In the genomic region with DNA sequence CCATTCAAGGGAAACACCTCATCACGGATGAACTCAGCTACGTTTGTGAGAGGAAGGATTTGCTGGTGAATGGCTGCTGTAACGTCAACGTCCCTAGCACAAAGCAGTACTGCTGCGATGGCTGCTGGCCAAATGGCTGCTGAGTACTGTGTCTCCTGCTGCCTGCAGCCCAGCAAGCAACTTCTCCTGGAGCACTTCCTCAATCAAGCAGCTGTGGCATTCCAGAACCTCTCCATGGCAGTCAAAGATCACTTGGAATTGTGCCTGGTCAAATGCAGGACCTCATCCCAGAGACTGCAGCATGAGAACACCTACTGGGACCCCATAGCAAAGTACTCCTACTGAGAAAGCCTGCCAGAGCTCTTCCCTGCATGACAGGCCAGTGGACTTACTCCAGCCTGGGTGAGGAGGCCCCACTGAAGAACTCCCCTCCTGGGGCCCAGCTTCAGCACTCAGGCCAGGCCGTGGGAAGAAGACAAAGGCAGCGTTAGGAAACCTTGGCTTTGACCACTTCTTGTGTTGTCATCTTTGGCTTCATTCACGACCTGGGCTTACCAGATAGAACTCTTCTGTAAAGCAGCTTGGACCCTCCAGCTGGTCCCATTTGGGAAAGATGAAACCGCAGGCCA, we compare ENCODE assay signal across 18 cellular contexts.
A peak's percentile ranks its signal among the peaks of the same experiment; 100 is the strongest.
DNase-seq lines count a peak whose midpoint lies in the region; ATAC-seq and TF ChIP-seq lines count a peak whose summit lies in the region.
"Had no signal": no experiment of that assay in that cellular context is flagged by ENCODE, and none has a peak within 500 bp of the region (broad histone marks: within the 10 kb centered on the region; RNA-seq: fewer than 3 reads in every experiment).

No MANE protein-coding gene starts in this region.

- H3K27ac ChIP-seq in aorta (ENCODE audit: low read depth in 1 of 2, low read length in 2 of 2) (no peak overlapping the region), stomach (no peak overlapping the region)
- H3K27ac ChIP-seq: PC-9 had no signal

- WGBS in aorta, 2 donors = 61 to 74% methylated on average over 9 of the region's 9 CpGs
- 69 to 94% (median 79%) methylated on average over 9 of the region's 9 CpGs for WGBS in stomach, 5 donors

- no peak for TF ChIP-seq EP300 in stomach (IDR thresholded peaks at IDR 0.05)

- no peak for TF ChIP-seq POLR2A in stomach (IDR thresholded peaks at IDR 0.05)

- intact Hi-C loops in aorta (cut with DNase I) (no loop called here), stomach (cut with DNase I; ENCODE audit: low total_unique reads) (no loop called here)

- H3K4me1 ChIP-seq in aorta (ENCODE audit: control insufficient read depth in 1 of 2, insufficient read depth in 2 of 2, low read length in 2 of 2) (no peaks in the 10 kb centered on the region), stomach (no peaks in the 10 kb centered on the region)

- H3K36me3 ChIP-seq in aorta (ENCODE audit: control insufficient read depth in 1 of 2, insufficient read depth in 2 of 2, low read length in 1 of 2) (no peaks in the 10 kb centered on the region), stomach (peaks cover 0 to 11% (median 2%) of the 10 kb centered on the region in 4 donors)

- TF ChIP-seq CTCF in fibroblast of pulmonary artery (IDR thresholded peaks at IDR 0.05; ENCODE audit: low read length, missing control alignments) (no peak), stomach (IDR thresholded peaks at IDR 0.05) (no peak)

- H3K9me3 ChIP-seq in aorta (ENCODE audit: control insufficient read depth, low read length) (no peaks in the 10 kb centered on the region), stomach (peaks cover 0 to 4% (median 0%) of the 10 kb centered on the region in 4 donors)

- no peak overlapping the region for H3K4me3 ChIP-seq in fibroblast of pulmonary artery (replicated peaks; ENCODE audit: low read depth, low read length)
- no peak overlapping the region for H3K4me3 ChIP-seq in aorta (ENCODE audit: low read length in 2 of 2)
- H3K4me3 ChIP-seq in stomach = no peak overlapping the region
- H3K4me3 ChIP-seq: PC-9 had no signal

- ATAC-seq in left lobe of liver (peak; percentile 88), aorta (ENCODE audit: low FRiP score) (peak; percentile 64), GM19324 (IDR thresholded peaks at IDR 0.05; ENCODE audit: low FRiP score, unreplicated experiment) (no peak)

- DNase-seq in NCI-H446 treated with DMSO at 0.1 percent for 48 hours (lab: John Stamatoyannopoulos, UW) = peak; percentile 54
- DNase-seq in fibroblast of pulmonary artery (ENCODE audit: low read depth) = peak; percentile 22
- peak; percentile 55 for DNase-seq in left lobe of liver (ENCODE audit: low spot score)
- DNase-seq in aorta = peak in 1 of 2 donors; percentile 42
- DNase-seq in stomach = no peak
- no peak for DNase-seq in GF-D8 (lab: John Stamatoyannopoulos, UW)
- DNase-seq: ACHN, AML-193, H9, KBM-7, MV-4-11, NCI-H1417 treated with DMSO at 0.1 percent for 48 hours, NCI-H2029, NCI-H2171 treated with DMSO at 0.1 percent for 48 hours, NCI-H510A, NCI-H82, PC-9 had no signal

- H3K27me3 ChIP-seq in aorta (ENCODE audit: control insufficient read depth in 1 of 2, insufficient read depth in 2 of 2, low read length in 1 of 2) (no peaks in the 10 kb centered on the region), stomach (no peaks in the 10 kb centered on the region)

Comparison
In these comparisons a context has a peak if more than half of its experiments do, and no peak if none do; other contexts are left out.
1. DNase-seq: peak in NCI-H446 treated with DMSO at 0.1 percent for 48 hours (single experiment), fibroblast of pulmonary artery (single experiment) and left lobe of liver (single experiment); none in stomach (single experiment) and GF-D8 (single experiment).